In the genomic region with DNA sequence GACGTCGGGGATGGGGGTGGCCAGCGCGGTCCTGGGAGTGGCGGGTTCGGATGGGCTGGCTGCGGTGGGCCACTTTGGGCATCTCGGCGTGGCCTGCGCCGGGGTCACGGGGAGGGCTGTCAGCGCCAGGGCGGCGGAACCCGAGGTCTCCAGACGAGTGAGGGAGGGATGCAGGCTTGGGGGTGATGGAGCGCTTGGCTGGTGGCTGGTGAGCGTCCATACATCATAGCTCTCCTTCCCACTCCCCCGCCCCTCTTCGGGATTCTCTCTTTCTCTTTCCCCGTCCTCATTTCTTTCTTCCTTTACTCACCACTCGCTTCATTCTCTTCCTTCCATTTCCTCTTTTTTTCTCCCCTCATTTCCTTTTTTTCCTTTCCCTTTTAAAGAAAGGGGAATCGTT, we compare ENCODE assay signal across 8 cellular contexts.
DNase-seq lines count a peak whose midpoint lies in the region; ATAC-seq and TF ChIP-seq lines count a peak whose summit lies in the region.

No MANE protein-coding gene starts in this region.

- DNase-seq in activated T-cell treated with anti-CD3 and anti-CD28 coated beads, Interleukin-2, amount 50 U/mL, for 24 hours, result no peak
- no peak for DNase-seq in activated T-cell treated with anti-CD3 and anti-CD28 coated beads, Interleukin-2, amount 50 U/mL, for 48 hours
- DNase-seq in left lung (peak in 1 of 2 donors; percentile 82), type B pancreatic cell (ENCODE audit: extremely low spot score, unreplicated experiment) (no peak), NCI-H2029 treated with DMSO at 0.1 percent for 48 hours (lab: John Stamatoyannopoulos, UW) (no peak)
- no peak for DNase-seq in stimulated activated CD8-positive, alpha-beta memory T cell treated with anti-CD3 and anti-CD28 coated beads, Interleukin-4, amount 100 ng/mL, for 48 hours

- intact Hi-C loops in left lung (cut with DNase I), result no loop called here

- ATAC-seq in left lung (peak; percentile 14), HG03280 (IDR thresholded peaks at IDR 0.05; ENCODE audit: unreplicated experiment) (no peak)

- peak overlapping the region; percentile 50 to 53 for H3K4me3 ChIP-seq in left lung

- no peak overlapping the region for H3K27ac ChIP-seq in left lung

- no peak overlapping the region for H3K27ac Mint-ChIP-seq in activated T-cell treated with anti-CD3 and anti-CD28 coated beads, Interleukin-2, amount 50 U/mL, for 24 hours
- H3K27ac Mint-ChIP-seq in brain (peak overlapping the region; percentile 89 to 98 (median 96)), type B pancreatic cell (no peak overlapping the region)

- TF ChIP-seq CTCF in brain (conservative IDR thresholded peaks at IDR 0.05), result no peak
- TF ChIP-seq CTCF in left lung (IDR thresholded peaks at IDR 0.05), result no peak
- TF ChIP-seq CTCF in type B pancreatic cell (conservative IDR thresholded peaks at IDR 0.05), result no peak

- H3K36me3 Mint-ChIP-seq in activated T-cell treated with anti-CD3 and anti-CD28 coated beads, Interleukin-2, amount 50 U/mL, for 24 hours (ENCODE audit: low read depth), result no peaks in the 10 kb centered on the region
- H3K36me3 Mint-ChIP-seq in brain (peaks cover 4% of the 10 kb centered on the region), type B pancreatic cell (no peaks in the 10 kb centered on the region)

- peaks cover 60% of the 10 kb centered on the region for H3K27me3 Mint-ChIP-seq in activated T-cell treated with anti-CD3 and anti-CD28 coated beads, Interleukin-2, amount 50 U/mL, for 24 hours
- H3K27me3 Mint-ChIP-seq in brain, result peaks cover 11% of the 10 kb centered on the region
- H3K27me3 Mint-ChIP-seq in type B pancreatic cell, result peaks cover 56% of the 10 kb centered on the region

- H3K36me3 ChIP-seq in left lung, result no peaks in the 10 kb centered on the region

- no peaks in the 10 kb centered on the region for H3K9me3 ChIP-seq in left lung

- peaks cover 0 to 16% of the 10 kb centered on the region in 2 donors for H3K4me1 ChIP-seq in left lung

- H3K27me3 ChIP-seq in left lung, result peaks cover 18 to 49% of the 10 kb centered on the region in 2 donors

- peak overlapping the region; percentile 50 for H3K4me3 Mint-ChIP-seq in activated T-cell treated with anti-CD3 and anti-CD28 coated beads, Interleukin-2, amount 50 U/mL, for 24 hours
- H3K4me3 Mint-ChIP-seq in brain (peak overlapping the region; percentile 93 to 98 (median 95)), type B pancreatic cell (peak overlapping the region; percentile 95)

- H3K9me3 Mint-ChIP-seq in activated T-cell treated with anti-CD3 and anti-CD28 coated beads, Interleukin-2, amount 50 U/mL, for 24 hours, result no peaks in the 10 kb centered on the region
- H3K9me3 Mint-ChIP-seq in brain, result no peaks in the 10 kb centered on the region
- no peaks in the 10 kb centered on the region for H3K9me3 Mint-ChIP-seq in type B pancreatic cell

- peaks cover 13% of the 10 kb centered on the region for H3K4me1 Mint-ChIP-seq in activated T-cell treated with anti-CD3 and anti-CD28 coated beads, Interleukin-2, amount 50 U/mL, for 24 hours (ENCODE audit: low read depth)
- peaks cover 45% of the 10 kb centered on the region for H3K4me1 Mint-ChIP-seq in brain
- H3K4me1 Mint-ChIP-seq in type B pancreatic cell (ENCODE audit: unreplicated experiment), result no peaks in the 10 kb centered on the region

Comparison
In these comparisons a context has a peak if more than half of its experiments do, and no peak if none do; other contexts are left out.
1. H3K27ac Mint-ChIP-seq: peak in brain (5 of 5); none in activated T-cell treated with anti-CD3 and anti-CD28 coated beads, Interleukin-2, amount 50 U/mL, for 24 hours (single experiment) and type B pancreatic cell (single experiment).
2. Peak in every context shown above with its lines, with median percentiles within 50 percentile points of each other: H3K4me3 Mint-ChIP-seq.